Comparison of ENCODE assay signal across 8 cellular contexts in the genomic region with DNA sequence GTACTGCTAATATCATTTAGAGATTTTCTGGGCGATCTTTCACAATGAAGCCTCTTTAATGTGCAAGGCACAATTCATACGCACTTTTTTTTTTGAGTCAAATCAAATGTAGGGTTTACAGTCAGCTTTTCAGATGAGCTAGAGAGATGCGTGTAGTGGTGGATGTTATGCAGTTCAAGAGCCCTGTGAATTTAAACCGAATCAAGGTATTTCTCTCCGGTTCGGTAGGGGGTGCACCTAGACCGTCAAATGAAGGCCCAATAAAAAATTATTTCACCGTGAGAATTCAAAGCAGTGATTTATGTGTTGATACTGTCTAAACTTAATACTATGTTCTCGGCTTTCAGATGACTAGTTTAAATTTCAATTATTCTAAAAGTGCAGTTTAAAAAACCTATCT. TPM values are rescaled to one million over a fixed set of nuclear protein-coding genes. Genes with fewer than 3 reads are reported as not detected.
DNase-seq lines count a peak whose midpoint lies in the region; ATAC-seq and TF ChIP-seq lines count a peak whose summit lies in the region.

No MANE protein-coding gene starts in this region.

- H3K4me2 ChIP-seq in OCI-LY7 (ENCODE audit: low read length), result no peak overlapping the region

- H3K9me3 Mint-ChIP-seq in HFFc6, result no peaks in the 10 kb centered on the region
- no peaks in the 10 kb centered on the region for H3K9me3 Mint-ChIP-seq in activated T-cell treated with anti-CD3 and anti-CD28 coated beads, Interleukin-2, amount 50 U/mL, for 24 hours

- no peaks in the 10 kb centered on the region for H3K79me2 ChIP-seq in OCI-LY7 (ENCODE audit: insufficient read depth, low read depth, low read length)

- H3K4me1 Mint-ChIP-seq in HFFc6 (ENCODE audit: low read depth), result no peaks in the 10 kb centered on the region
- peaks cover 11% of the 10 kb centered on the region for H3K4me1 Mint-ChIP-seq in activated T-cell treated with anti-CD3 and anti-CD28 coated beads, Interleukin-2, amount 50 U/mL, for 24 hours (ENCODE audit: low read depth)

- ATAC-seq in HG03196 (IDR thresholded peaks at IDR 0.05; ENCODE audit: unreplicated experiment), result no peak

- H3K4me3 Mint-ChIP-seq in HFFc6, result no peak overlapping the region
- no peak overlapping the region for H3K4me3 Mint-ChIP-seq in activated T-cell treated with anti-CD3 and anti-CD28 coated beads, Interleukin-2, amount 50 U/mL, for 24 hours

- peak; percentile 52; the same call in 1 of the 2 replicates for TF ChIP-seq CTCF in HFFc6 (IDR thresholded peaks at IDR 0.05)
- TF ChIP-seq CTCF in OCI-LY7 (conservative IDR thresholded peaks at IDR 0.05; ENCODE audit: low read length), result peak; percentile 57; the same call in 1 of the 2 replicates

- H3K27ac Mint-ChIP-seq in HFFc6, result no peak overlapping the region
- no peak overlapping the region for H3K27ac Mint-ChIP-seq in activated T-cell treated with anti-CD3 and anti-CD28 coated beads, Interleukin-2, amount 50 U/mL, for 24 hours

- CTCF ChIA-PET in OCI-LY7 (lab: Charles Lee; ENCODE audit: unreplicated experiment), result no interaction called here

- H3K27me3 Mint-ChIP-seq in HFFc6 (ENCODE audit: insufficient read depth), result peaks cover 17% of the 10 kb centered on the region
- H3K27me3 Mint-ChIP-seq in activated T-cell treated with anti-CD3 and anti-CD28 coated beads, Interleukin-2, amount 50 U/mL, for 24 hours, result peaks cover 71% of the 10 kb centered on the region

- no peaks in the 10 kb centered on the region for H4K20me1 ChIP-seq in OCI-LY7 (ENCODE audit: insufficient read depth, low read length)

- POLR2A ChIA-PET in OCI-LY7 (lab: Charles Lee), result interaction anchor here (0.8 kb wide), 1 partner anchor 671 kb away, joined by 3 read pairs; no protein-coding TSS in a partner anchor

- no peak overlapping the region for H3K27ac ChIP-seq in OCI-LY7 (ENCODE audit: low read depth, low read length, poor library complexity, severe bottlenecking)

- no peaks in the 10 kb centered on the region for H3K36me3 Mint-ChIP-seq in HFFc6 (ENCODE audit: low read depth)
- no peaks in the 10 kb centered on the region for H3K36me3 Mint-ChIP-seq in activated T-cell treated with anti-CD3 and anti-CD28 coated beads, Interleukin-2, amount 50 U/mL, for 24 hours (ENCODE audit: low read depth)

- peak; percentile 38 for DNase-seq in COLO668 (lab: John Stamatoyannopoulos, UW; ENCODE audit: unreplicated experiment)
- DNase-seq in HFFc6, result peak; percentile 3
- no peak for DNase-seq in OCI-LY7 (ENCODE audit: low spot score)
- DNase-seq in hippocampal formation (lab: John Stamatoyannopoulos, UW), result peak; percentile 6 to 31
- no peak for DNase-seq in ureter (ENCODE audit: low spot score)
- no peak for DNase-seq in stimulated activated CD8-positive, alpha-beta memory T cell treated with anti-CD3 and anti-CD28 coated beads, Interleukin-4, amount 100 ng/mL, for 48 hours
- DNase-seq in activated T-cell treated with anti-CD3 and anti-CD28 coated beads, Interleukin-2, amount 50 U/mL, for 24 hours, result no peak

- H3K36me3 ChIP-seq in OCI-LY7 (ENCODE audit: insufficient read depth, low read length), result no peaks in the 10 kb centered on the region

- intact Hi-C loops in OCI-LY7 (cut with micrococcal nuclease; ENCODE audit: unreplicated experiment), result no loop called here

- H3K4me1 ChIP-seq in OCI-LY7 (ENCODE audit: insufficient read depth, low read length, poor library complexity, severe bottlenecking), result no peaks in the 10 kb centered on the region

- no peaks in the 10 kb centered on the region for H3K9me3 ChIP-seq in OCI-LY7 (ENCODE audit: low read length)

- H2AFZ ChIP-seq in OCI-LY7 (ENCODE audit: low read length), result no peak overlapping the region

- BruUV-seq in OCI-LY7 (replicated peaks; lab: Mats Ljungman, UMichigan), result no TSS peak

- no peaks in the 10 kb centered on the region for H3K9me2 ChIP-seq in OCI-LY7 (ENCODE audit: insufficient read depth, low read length)

- no peak overlapping the region for H3K4me3 ChIP-seq in OCI-LY7 (ENCODE audit: low read depth, low read length, poor library complexity, severe bottlenecking)

RNA-seq across cellular contexts. Expression of gene PTH2R, which starts 1.1 kb away (rescaled TPM):
- not detected for total RNA-seq in HFFc6 (2021; fragmentation: NEBNext Ultra II Directional; extraction: Animal tissue kit (Norgen Biotek cat#: 25700))
- total RNA-seq in OCI-LY7 (2014; rRNA removed; shearing (Covaris generic)), result 0.06 TPM in 1 of 2 replicates, not detected in the other
- total RNA-seq in OCI-LY7 (2022) (0.13 and 0.18 TPM in 2 replicates), ureter (not detected)

Comparison
In these comparisons a context has a peak if more than half of its experiments do, and no peak if none do; other contexts are left out.
1. DNase-seq: peak in COLO668 (single experiment), HFFc6 (single experiment) and hippocampal formation (2 of 2); none in OCI-LY7 (single experiment), ureter (single experiment), stimulated activated CD8-positive, alpha-beta memory T cell treated with anti-CD3 and anti-CD28 coated beads, Interleukin-4, amount 100 ng/mL, for 48 hours (single experiment) and activated T-cell treated with anti-CD3 and anti-CD28 coated beads, Interleukin-2, amount 50 U/mL, for 24 hours (single experiment).